ENCODE assay signal across 1 cellular context in the genomic region with DNA sequence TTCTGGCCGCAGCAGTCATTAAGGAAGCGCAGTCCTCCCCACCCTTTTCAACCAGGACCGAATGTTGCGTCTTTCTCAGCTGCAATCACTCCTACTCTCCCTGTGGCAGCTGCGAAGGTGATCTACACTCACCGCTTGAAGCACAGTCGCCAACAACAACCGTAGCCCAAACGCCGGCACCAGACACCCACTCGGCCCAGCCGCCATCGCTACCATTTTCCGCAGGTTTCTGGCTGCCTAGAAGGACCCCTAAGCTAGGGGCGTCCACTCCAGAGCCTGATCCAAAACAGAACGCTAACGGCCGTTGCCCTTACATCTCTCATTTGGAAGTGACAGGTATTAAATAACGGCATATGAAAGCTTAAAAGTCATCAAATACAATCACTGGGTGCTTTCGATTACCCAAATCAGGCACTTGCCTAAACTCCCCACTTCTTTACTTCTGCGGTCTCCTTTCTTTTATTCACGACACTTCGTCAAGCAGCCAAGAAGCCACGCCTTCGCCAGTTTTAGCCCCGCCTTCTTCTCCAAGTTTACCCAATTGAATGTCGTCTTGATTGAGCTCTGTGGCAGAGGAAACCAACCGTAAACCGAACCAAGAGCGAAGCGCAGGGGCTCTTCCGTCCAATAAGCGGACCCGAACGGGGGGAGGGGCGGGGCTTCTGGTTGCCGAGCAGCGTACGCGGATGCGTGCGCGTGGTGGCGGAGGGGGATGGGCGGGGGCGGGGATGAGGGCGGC.
A peak's percentile ranks its signal among the peaks of the same experiment; 100 is the strongest.
TF ChIP-seq lines count a peak whose summit lies in the region.

A gene (minus strand): TSS at position 231 of the 739 bp plus-strand sequence. CDS start 15 bp downstream, at position 216.

TF ChIP-seq in K562, 482 proteins besides CTCF, POLR2A, EP300 and RAD21 (continued from another document and continues in another):
- TF ChIP-seq, protein P1, sequence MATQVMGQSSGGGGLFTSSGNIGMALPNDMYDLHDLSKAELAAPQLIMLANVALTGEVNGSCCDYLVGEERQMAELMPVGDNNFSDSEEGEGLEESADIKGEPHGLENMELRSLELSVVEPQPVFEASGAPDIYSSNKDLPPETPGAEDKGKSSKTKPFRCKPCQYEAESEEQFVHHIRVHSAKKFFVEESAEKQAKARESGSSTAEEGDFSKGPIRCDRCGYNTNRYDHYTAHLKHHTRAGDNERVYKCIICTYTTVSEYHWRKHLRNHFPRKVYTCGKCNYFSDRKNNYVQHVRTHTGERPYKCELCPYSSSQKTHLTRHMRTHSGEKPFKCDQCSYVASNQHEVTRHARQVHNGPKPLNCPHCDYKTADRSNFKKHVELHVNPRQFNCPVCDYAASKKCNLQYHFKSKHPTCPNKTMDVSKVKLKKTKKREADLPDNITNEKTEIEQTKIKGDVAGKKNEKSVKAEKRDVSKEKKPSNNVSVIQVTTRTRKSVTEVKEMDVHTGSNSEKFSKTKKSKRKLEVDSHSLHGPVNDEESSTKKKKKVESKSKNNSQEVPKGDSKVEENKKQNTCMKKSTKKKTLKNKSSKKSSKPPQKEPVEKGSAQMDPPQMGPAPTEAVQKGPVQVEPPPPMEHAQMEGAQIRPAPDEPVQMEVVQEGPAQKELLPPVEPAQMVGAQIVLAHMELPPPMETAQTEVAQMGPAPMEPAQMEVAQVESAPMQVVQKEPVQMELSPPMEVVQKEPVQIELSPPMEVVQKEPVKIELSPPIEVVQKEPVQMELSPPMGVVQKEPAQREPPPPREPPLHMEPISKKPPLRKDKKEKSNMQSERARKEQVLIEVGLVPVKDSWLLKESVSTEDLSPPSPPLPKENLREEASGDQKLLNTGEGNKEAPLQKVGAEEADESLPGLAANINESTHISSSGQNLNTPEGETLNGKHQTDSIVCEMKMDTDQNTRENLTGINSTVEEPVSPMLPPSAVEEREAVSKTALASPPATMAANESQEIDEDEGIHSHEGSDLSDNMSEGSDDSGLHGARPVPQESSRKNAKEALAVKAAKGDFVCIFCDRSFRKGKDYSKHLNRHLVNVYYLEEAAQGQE (CRISPR knock-in tag; IDR thresholded peaks at IDR 0.05; ENCODE audit: low read depth): 0 out of 2 replicates have a peak, but pooled peaks have one; percentile 34
- TF ChIP-seq, protein P2, sequence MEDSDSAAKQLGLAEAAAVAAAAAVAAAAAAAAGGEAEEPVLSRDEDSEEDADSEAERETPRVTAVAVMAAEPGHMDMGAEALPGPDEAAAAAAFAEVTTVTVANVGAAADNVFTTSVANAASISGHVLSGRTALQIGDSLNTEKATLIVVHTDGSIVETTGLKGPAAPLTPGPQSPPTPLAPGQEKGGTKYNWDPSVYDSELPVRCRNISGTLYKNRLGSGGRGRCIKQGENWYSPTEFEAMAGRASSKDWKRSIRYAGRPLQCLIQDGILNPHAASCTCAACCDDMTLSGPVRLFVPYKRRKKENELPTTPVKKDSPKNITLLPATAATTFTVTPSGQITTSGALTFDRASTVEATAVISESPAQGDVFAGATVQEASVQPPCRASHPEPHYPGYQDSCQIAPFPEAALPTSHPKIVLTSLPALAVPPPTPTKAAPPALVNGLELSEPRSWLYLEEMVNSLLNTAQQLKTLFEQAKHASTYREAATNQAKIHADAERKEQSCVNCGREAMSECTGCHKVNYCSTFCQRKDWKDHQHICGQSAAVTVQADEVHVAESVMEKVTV (CRISPR knock-in tag; IDR thresholded peaks at IDR 0.05): 0 out of 2 replicates have a peak, but pooled peaks have one; percentile 19
- 0 out of 2 replicates have a peak, but pooled peaks have one; percentile 13 for TF ChIP-seq NCOA1 (IDR thresholded peaks at IDR 0.05; ENCODE audit: low read depth)
- peak; percentile 61 for TF ChIP-seq HCFC1 (IDR thresholded peaks at IDR 0.05; ENCODE audit: low read depth, low read length)
- TF ChIP-seq, protein P3, sequence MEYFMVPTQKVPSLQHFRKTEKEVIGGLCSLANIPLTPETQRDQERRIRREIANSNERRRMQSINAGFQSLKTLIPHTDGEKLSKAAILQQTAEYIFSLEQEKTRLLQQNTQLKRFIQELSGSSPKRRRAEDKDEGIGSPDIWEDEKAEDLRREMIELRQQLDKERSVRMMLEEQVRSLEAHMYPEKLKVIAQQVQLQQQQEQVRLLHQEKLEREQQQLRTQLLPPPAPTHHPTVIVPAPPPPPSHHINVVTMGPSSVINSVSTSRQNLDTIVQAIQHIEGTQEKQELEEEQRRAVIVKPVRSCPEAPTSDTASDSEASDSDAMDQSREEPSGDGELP (CRISPR knock-in tag; IDR thresholded peaks at IDR 0.05; ENCODE audit: borderline replicate concordance): peak; percentile 58; the same call in 1 of the 2 replicates
- peak; percentile 65 to 71; a peak in 2 of 4 replicates for TF ChIP-seq ARNT (IDR thresholded peaks at IDR 0.05)
- no peak for TF ChIP-seq MCM7 (IDR thresholded peaks at IDR 0.05)
- TF ChIP-seq, protein P4, sequence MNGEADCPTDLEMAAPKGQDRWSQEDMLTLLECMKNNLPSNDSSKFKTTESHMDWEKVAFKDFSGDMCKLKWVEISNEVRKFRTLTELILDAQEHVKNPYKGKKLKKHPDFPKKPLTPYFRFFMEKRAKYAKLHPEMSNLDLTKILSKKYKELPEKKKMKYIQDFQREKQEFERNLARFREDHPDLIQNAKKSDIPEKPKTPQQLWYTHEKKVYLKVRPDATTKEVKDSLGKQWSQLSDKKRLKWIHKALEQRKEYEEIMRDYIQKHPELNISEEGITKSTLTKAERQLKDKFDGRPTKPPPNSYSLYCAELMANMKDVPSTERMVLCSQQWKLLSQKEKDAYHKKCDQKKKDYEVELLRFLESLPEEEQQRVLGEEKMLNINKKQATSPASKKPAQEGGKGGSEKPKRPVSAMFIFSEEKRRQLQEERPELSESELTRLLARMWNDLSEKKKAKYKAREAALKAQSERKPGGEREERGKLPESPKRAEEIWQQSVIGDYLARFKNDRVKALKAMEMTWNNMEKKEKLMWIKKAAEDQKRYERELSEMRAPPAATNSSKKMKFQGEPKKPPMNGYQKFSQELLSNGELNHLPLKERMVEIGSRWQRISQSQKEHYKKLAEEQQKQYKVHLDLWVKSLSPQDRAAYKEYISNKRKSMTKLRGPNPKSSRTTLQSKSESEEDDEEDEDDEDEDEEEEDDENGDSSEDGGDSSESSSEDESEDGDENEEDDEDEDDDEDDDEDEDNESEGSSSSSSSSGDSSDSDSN (IDR thresholded peaks at IDR 0.05; ENCODE audit: borderline replicate concordance in 1 of 2, low read depth in 2 of 2, low read length in 2 of 2): no peak
- peak; percentile 68 for TF ChIP-seq RB1 (IDR thresholded peaks at IDR 0.05; ENCODE audit: low read depth)
- 0 out of 2 replicates have a peak, but pooled peaks have one; percentile 52 for TF ChIP-seq SMARCE1 (IDR thresholded peaks at IDR 0.05)
- TF ChIP-seq, protein P5, sequence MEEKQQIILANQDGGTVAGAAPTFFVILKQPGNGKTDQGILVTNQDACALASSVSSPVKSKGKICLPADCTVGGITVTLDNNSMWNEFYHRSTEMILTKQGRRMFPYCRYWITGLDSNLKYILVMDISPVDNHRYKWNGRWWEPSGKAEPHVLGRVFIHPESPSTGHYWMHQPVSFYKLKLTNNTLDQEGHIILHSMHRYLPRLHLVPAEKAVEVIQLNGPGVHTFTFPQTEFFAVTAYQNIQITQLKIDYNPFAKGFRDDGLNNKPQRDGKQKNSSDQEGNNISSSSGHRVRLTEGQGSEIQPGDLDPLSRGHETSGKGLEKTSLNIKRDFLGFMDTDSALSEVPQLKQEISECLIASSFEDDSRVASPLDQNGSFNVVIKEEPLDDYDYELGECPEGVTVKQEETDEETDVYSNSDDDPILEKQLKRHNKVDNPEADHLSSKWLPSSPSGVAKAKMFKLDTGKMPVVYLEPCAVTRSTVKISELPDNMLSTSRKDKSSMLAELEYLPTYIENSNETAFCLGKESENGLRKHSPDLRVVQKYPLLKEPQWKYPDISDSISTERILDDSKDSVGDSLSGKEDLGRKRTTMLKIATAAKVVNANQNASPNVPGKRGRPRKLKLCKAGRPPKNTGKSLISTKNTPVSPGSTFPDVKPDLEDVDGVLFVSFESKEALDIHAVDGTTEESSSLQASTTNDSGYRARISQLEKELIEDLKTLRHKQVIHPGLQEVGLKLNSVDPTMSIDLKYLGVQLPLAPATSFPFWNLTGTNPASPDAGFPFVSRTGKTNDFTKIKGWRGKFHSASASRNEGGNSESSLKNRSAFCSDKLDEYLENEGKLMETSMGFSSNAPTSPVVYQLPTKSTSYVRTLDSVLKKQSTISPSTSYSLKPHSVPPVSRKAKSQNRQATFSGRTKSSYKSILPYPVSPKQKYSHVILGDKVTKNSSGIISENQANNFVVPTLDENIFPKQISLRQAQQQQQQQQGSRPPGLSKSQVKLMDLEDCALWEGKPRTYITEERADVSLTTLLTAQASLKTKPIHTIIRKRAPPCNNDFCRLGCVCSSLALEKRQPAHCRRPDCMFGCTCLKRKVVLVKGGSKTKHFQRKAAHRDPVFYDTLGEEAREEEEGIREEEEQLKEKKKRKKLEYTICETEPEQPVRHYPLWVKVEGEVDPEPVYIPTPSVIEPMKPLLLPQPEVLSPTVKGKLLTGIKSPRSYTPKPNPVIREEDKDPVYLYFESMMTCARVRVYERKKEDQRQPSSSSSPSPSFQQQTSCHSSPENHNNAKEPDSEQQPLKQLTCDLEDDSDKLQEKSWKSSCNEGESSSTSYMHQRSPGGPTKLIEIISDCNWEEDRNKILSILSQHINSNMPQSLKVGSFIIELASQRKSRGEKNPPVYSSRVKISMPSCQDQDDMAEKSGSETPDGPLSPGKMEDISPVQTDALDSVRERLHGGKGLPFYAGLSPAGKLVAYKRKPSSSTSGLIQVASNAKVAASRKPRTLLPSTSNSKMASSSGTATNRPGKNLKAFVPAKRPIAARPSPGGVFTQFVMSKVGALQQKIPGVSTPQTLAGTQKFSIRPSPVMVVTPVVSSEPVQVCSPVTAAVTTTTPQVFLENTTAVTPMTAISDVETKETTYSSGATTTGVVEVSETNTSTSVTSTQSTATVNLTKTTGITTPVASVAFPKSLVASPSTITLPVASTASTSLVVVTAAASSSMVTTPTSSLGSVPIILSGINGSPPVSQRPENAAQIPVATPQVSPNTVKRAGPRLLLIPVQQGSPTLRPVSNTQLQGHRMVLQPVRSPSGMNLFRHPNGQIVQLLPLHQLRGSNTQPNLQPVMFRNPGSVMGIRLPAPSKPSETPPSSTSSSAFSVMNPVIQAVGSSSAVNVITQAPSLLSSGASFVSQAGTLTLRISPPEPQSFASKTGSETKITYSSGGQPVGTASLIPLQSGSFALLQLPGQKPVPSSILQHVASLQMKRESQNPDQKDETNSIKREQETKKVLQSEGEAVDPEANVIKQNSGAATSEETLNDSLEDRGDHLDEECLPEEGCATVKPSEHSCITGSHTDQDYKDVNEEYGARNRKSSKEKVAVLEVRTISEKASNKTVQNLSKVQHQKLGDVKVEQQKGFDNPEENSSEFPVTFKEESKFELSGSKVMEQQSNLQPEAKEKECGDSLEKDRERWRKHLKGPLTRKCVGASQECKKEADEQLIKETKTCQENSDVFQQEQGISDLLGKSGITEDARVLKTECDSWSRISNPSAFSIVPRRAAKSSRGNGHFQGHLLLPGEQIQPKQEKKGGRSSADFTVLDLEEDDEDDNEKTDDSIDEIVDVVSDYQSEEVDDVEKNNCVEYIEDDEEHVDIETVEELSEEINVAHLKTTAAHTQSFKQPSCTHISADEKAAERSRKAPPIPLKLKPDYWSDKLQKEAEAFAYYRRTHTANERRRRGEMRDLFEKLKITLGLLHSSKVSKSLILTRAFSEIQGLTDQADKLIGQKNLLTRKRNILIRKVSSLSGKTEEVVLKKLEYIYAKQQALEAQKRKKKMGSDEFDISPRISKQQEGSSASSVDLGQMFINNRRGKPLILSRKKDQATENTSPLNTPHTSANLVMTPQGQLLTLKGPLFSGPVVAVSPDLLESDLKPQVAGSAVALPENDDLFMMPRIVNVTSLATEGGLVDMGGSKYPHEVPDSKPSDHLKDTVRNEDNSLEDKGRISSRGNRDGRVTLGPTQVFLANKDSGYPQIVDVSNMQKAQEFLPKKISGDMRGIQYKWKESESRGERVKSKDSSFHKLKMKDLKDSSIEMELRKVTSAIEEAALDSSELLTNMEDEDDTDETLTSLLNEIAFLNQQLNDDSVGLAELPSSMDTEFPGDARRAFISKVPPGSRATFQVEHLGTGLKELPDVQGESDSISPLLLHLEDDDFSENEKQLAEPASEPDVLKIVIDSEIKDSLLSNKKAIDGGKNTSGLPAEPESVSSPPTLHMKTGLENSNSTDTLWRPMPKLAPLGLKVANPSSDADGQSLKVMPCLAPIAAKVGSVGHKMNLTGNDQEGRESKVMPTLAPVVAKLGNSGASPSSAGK (IDR thresholded peaks at IDR 0.05): no peak
- TF ChIP-seq FOXK1 (CRISPR knock-in tag; IDR thresholded peaks at IDR 0.05; ENCODE audit: borderline replicate concordance): peak; percentile 74; the same call in 1 of the 2 replicates
- TF ChIP-seq SMAD1 (IDR thresholded peaks at IDR 0.05; ENCODE audit: low read depth, low read length, partially characterized antibody): peak; percentile 83
- TF ChIP-seq CHD2 (IDR thresholded peaks at IDR 0.05; ENCODE audit: low read depth, low read length): peak; percentile 42; the same call in 1 of the 2 replicates
- TF ChIP-seq, protein P6, sequence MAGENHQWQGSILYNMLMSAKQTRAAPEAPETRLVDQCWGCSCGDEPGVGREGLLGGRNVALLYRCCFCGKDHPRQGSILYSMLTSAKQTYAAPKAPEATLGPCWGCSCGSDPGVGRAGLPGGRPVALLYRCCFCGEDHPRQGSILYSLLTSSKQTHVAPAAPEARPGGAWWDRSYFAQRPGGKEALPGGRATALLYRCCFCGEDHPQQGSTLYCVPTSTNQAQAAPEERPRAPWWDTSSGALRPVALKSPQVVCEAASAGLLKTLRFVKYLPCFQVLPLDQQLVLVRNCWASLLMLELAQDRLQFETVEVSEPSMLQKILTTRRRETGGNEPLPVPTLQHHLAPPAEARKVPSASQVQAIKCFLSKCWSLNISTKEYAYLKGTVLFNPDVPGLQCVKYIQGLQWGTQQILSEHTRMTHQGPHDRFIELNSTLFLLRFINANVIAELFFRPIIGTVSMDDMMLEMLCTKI (IDR thresholded peaks at IDR 0.05; ENCODE audit: partially characterized antibody): no peak
- 0 out of 2 replicates have a peak, but pooled peaks have one; percentile 57 for TF ChIP-seq ERF (CRISPR knock-in tag; IDR thresholded peaks at IDR 0.05)
- peak; percentile 85 for TF ChIP-seq PML (IDR thresholded peaks at IDR 0.05; ENCODE audit: low read length)
- peak; percentile 42; the same call in 1 of the 2 replicates for TF ChIP-seq LEF1 (IDR thresholded peaks at IDR 0.05)
- TF ChIP-seq CC2D1A (IDR thresholded peaks at IDR 0.05): peak; percentile 44
- TF ChIP-seq ZNF232 (CRISPR knock-in tag; IDR thresholded peaks at IDR 0.05): 0 out of 2 replicates have a peak, but pooled peaks have one; percentile 43
- peak; percentile 54; the same call in 1 of the 2 replicates for TF ChIP-seq ELF1 (tag; IDR thresholded peaks at IDR 0.05)
- peak; percentile 69 to 97 (median 92) for TF ChIP-seq YY1 (IDR thresholded peaks at IDR 0.05; ENCODE audit: borderline replicate concordance in 1 of 3, control insufficient read depth in 1 of 3, extremely low read depth in 1 of 3, insufficient read depth in 3 of 3, insufficient read length in 1 of 3, insufficient replicate concordance in 2 of 3, low read depth in 1 of 3, low read length in 2 of 3)
- peak; percentile 39 for TF ChIP-seq CREB1 (IDR thresholded peaks at IDR 0.05)
- no peak for TF ChIP-seq CREB1 (CRISPR knock-in tag; IDR thresholded peaks at IDR 0.05)
- TF ChIP-seq, protein P7, sequence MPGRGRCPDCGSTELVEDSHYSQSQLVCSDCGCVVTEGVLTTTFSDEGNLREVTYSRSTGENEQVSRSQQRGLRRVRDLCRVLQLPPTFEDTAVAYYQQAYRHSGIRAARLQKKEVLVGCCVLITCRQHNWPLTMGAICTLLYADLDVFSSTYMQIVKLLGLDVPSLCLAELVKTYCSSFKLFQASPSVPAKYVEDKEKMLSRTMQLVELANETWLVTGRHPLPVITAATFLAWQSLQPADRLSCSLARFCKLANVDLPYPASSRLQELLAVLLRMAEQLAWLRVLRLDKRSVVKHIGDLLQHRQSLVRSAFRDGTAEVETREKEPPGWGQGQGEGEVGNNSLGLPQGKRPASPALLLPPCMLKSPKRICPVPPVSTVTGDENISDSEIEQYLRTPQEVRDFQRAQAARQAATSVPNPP (IDR thresholded peaks at IDR 0.05; ENCODE audit: borderline replicate concordance, insufficient read depth, insufficient read length): no peak
